In the genomic region with DNA sequence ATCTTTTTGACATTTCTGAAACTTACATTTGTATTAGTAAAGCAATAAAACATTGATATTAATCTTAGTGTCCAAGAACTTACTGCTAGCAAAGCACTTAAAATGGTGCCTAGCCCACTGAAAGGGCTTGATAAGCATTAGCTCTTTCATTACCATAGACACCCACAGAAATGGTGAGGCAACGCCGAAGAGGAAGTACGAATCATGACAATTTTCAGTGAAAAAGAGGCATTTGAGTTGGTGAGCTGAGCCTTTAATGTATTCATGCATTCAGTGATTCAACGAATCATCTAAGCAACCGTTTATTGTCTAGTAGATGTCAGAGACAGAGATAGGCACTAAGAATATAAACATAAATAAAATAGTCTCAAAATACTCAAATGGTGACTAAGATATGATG, we compare ENCODE assay signal across 16 cellular contexts.
"Had no signal": no experiment of that assay in that cellular context is flagged by ENCODE, and none has a peak within 500 bp of the region (broad histone marks: within the 10 kb centered on the region; RNA-seq: fewer than 3 reads in every experiment).

No MANE protein-coding gene starts in this region.

- H3K4me3 ChIP-seq: neural progenitor cell had no signal

- H3K36me3 ChIP-seq: brain microvascular endothelial cell, WERI-Rb-1 had no signal

- H2AFZ ChIP-seq: neural progenitor cell, parathyroid adenoma had no signal

- H3K4me2 ChIP-seq: neural progenitor cell had no signal

- H3K9ac ChIP-seq: neural progenitor cell, parathyroid adenoma had no signal

- H3K27ac ChIP-seq: brain microvascular endothelial cell, neural progenitor cell, parathyroid adenoma, WERI-Rb-1 had no signal

- H3K27me3 ChIP-seq: brain microvascular endothelial cell, neural progenitor cell had no signal

- H3K79me2 ChIP-seq: parathyroid adenoma had no signal

- FAIRE-seq: urothelium cell line had no signal

- ATAC-seq: activated CD8-positive, alpha-beta memory T cell treated with anti-CD3 and anti-CD28 coated beads, Interleukin-2, amount 10 ng/mL, durations not matched to agents 7 days and 5 days; effector memory CD8-positive, alpha-beta T cell had no signal

- DNase-seq: activated CD4-positive, alpha-beta T cell treated with anti-CD3 and anti-CD28 coated beads, Interleukin-2, amount 50 U/mL, for 1 hour; activated CD8-positive, alpha-beta memory T cell treated with anti-CD3 and anti-CD28 coated beads, Interleukin-2, amount 10 ng/mL, durations not matched to agents 7 days and 5 days; activated effector memory CD4-positive, alpha-beta T cell treated with anti-CD3 and anti-CD28 coated beads, Interleukin-2, amount 50 U/mL, for 16 hours; activated T-cell treated with anti-CD3 and anti-CD28 coated beads, Interleukin-2, amount 50 U/mL, for 24 hours; amygdala; brain microvascular endothelial cell; effector memory CD8-positive, alpha-beta T cell; hippocampal formation; kidney glomerular epithelial cell; retina; stimulated activated CD4-positive, alpha-beta T cell treated with anti-CD3 and anti-CD28 coated beads, Interleukin-4, amount 100 ng/mL, for 24 hours; T-helper 9 cell; WERI-Rb-1 had no signal
